ENCODE assay signal across 20 cellular contexts in genomic region chr21:17789660-17790059, GRCh38. TPM values are rescaled to one million over a fixed set of nuclear protein-coding genes. Genes with fewer than 3 reads are reported as not detected.
A peak's percentile ranks its signal among the peaks of the same experiment; 100 is the strongest.
DNase-seq lines count a peak whose midpoint lies in the region; ATAC-seq and TF ChIP-seq lines count a peak whose summit lies in the region.
"Had no signal": no experiment of that assay in that cellular context is flagged by ENCODE, and none has a peak within 500 bp of the region (broad histone marks: within the 10 kb centered on the region; RNA-seq: fewer than 3 reads in every experiment).

No MANE protein-coding gene starts in this region.

- no peak overlapping the region for H3K27ac ChIP-seq in vagina
- H3K27ac ChIP-seq: upper lobe of left lung had no signal

- peaks cover 11% of the 10 kb centered on the region for H3K9me3 Mint-ChIP-seq in T-helper 2 cell treated with Interferon-gamma antibody and Interleukin-4, amounts not matched to agents 5 μg/mL and 100 μg/mL, for 36 hours
- H3K9me3 Mint-ChIP-seq in immature natural killer cell = no peaks in the 10 kb centered on the region

- ATAC-seq in GM18868 (IDR thresholded peaks at IDR 0.05; ENCODE audit: unreplicated experiment) = peak; percentile 17
- no peak for ATAC-seq in GM18861 (IDR thresholded peaks at IDR 0.05; ENCODE audit: unreplicated experiment)
- ATAC-seq: HCT116, left colon, mucosa of descending colon had no signal

- peak overlapping the region; percentile 86 for H3K27ac Mint-ChIP-seq in T-helper 2 cell treated with Interferon-gamma antibody and Interleukin-4, amounts not matched to agents 5 μg/mL and 100 μg/mL, for 36 hours
- peak overlapping the region; percentile 70 to 96 (median 86) for H3K27ac Mint-ChIP-seq in immature natural killer cell
- H3K27ac Mint-ChIP-seq: endodermal cell had no signal

- H3K9me3 ChIP-seq in vagina = no peaks in the 10 kb centered on the region
- H3K9me3 ChIP-seq: mucosa of descending colon, upper lobe of left lung had no signal

- H3K36me3 ChIP-seq in vagina = no peaks in the 10 kb centered on the region

- peaks cover 73% of the 10 kb centered on the region for H3K36me3 Mint-ChIP-seq in T-helper 2 cell treated with Interferon-gamma antibody and Interleukin-4, amounts not matched to agents 5 μg/mL and 100 μg/mL, for 36 hours (ENCODE audit: low read depth)
- H3K36me3 Mint-ChIP-seq in immature natural killer cell = peaks cover 18 to 34% (median 30%) of the 10 kb centered on the region in 3 donors

- H3K4me3 Mint-ChIP-seq in T-helper 2 cell treated with Interferon-gamma antibody and Interleukin-4, amounts not matched to agents 5 μg/mL and 100 μg/mL, for 36 hours = peak overlapping the region; percentile 66
- peak overlapping the region; percentile 68 to 81 (median 74) for H3K4me3 Mint-ChIP-seq in immature natural killer cell
- H3K4me3 Mint-ChIP-seq: endodermal cell had no signal

- TF ChIP-seq CTCF in vagina (IDR thresholded peaks at IDR 0.05) = no peak

- no peaks in the 10 kb centered on the region for H3K27me3 Mint-ChIP-seq in T-helper 2 cell treated with Interferon-gamma antibody and Interleukin-4, amounts not matched to agents 5 μg/mL and 100 μg/mL, for 36 hours (ENCODE audit: low read depth)
- peaks cover 0 to 5% (median 3%) of the 10 kb centered on the region in 3 donors for H3K27me3 Mint-ChIP-seq in immature natural killer cell (ENCODE audit: low read depth in 3 of 3)

- TF ChIP-seq POLR2A in vagina (IDR thresholded peaks at IDR 0.05) = no peak

- peaks cover 6% of the 10 kb centered on the region for H3K4me1 ChIP-seq in vagina

- DNase-seq in NOMO-1 treated with DMSO at 0.1 percent for 48 hours (lab: John Stamatoyannopoulos, UW; ENCODE audit: unreplicated experiment) (peak; percentile 9), NOMO-1 treated with dmso at 0.1 percent for 144 hours (lab: John Stamatoyannopoulos, UW; ENCODE audit: unreplicated experiment) (no peak), immature natural killer cell (no peak), vagina (ENCODE audit: extremely low spot score in 2 of 2) (no peak), pons (ENCODE audit: low spot score) (no peak)
- no peak for DNase-seq in T-helper 2 cell treated with Interferon-gamma antibody and Interleukin-4, amounts not matched to agents 5 μg/mL and 100 μg/mL, for 36 hours (ENCODE audit: low spot score)
- DNase-seq: 8988T; caudate nucleus; endodermal cell; hypothalamus; left colon; mucosa of descending colon; NCI-H1417; SHP77 treated with DMSO at 0.1 percent for 48 hours; stimulated activated CD4-positive, alpha-beta T cell treated with anti-CD3 and anti-CD28 coated beads, Interleukin-4, amount 100 ng/mL, for 4 hours; T1000; upper lobe of left lung had no signal

- peaks cover 75% of the 10 kb centered on the region for H3K4me1 Mint-ChIP-seq in T-helper 2 cell treated with Interferon-gamma antibody and Interleukin-4, amounts not matched to agents 5 μg/mL and 100 μg/mL, for 36 hours (ENCODE audit: low read depth)
- H3K4me1 Mint-ChIP-seq in immature natural killer cell = peaks cover 70 to 94% of the 10 kb centered on the region in 2 donors
- H3K4me1 Mint-ChIP-seq: endodermal cell had no signal

- no peak overlapping the region for H3K4me3 ChIP-seq in vagina
- H3K4me3 ChIP-seq: mucosa of descending colon, upper lobe of left lung had no signal

- H3K27me3 ChIP-seq in vagina = no peaks in the 10 kb centered on the region
- H3K27me3 ChIP-seq: upper lobe of left lung had no signal

- intact Hi-C loops in vagina (cut with DNase I) = no loop called here

RNA-seq across cellular contexts. Expression of gene C21orf91, which starts 29.5 kb away (rescaled TPM):
- 10 to 100 TPM; 29.5 to 41.3 (median 39.6) TPM for polyA plus RNA-seq in immature natural killer cell
- total RNA-seq in vagina = 8.6 TPM
